ENCODE assay signal across 8 cellular contexts in the genomic region with DNA sequence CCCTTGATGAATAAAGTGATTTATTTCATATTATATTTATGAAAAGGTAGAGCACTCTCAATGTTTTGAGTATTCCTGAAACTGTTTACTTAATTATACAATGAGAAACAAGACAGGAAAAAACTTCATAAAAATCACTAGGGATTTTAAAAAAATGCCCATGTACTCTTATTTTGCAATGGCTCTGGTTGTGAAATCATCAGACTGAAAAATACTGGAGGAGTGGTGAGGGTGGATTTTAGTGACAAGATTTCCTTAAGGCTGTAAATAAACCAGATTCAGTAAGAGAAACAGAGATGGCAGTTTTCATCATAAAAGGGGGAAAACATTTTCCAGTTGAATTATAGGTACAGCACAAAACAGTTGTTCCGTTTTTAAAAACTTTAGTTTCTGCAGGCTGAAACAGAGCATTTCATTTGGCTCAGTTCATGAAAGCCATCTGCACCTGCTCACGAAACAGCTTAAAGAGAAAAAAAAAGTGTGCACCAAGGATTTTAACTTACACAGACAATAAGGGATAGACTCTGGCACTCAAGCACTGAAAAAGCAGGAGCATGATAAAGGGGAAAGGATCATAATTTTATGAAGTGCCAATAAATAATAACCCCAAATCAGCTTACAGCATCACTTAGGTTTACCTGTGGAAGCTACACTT.
DNase-seq lines count a peak whose midpoint lies in the region; ATAC-seq and TF ChIP-seq lines count a peak whose summit lies in the region.

No MANE protein-coding gene starts in this region.

- no peaks in the 10 kb centered on the region for H3K79me2 ChIP-seq in H9 (ENCODE audit: insufficient read depth, low read length)

- H2BK120ac ChIP-seq in H9 (ENCODE audit: low read depth, low read length, poor library complexity, severe bottlenecking) = no peak overlapping the region

- H2AFZ ChIP-seq in H9 (ENCODE audit: low read length) = no peak overlapping the region

- H3K9ac ChIP-seq in H9 (ENCODE audit: extremely low read depth, insufficient read length, low read length) = no peak overlapping the region

- H3K18ac ChIP-seq in H9 (ENCODE audit: insufficient read length, low read depth, low read length) = no peak overlapping the region

- H4K5ac ChIP-seq in H9 (ENCODE audit: insufficient read length, low read depth, low read length) = no peak overlapping the region

- H3K23me2 ChIP-seq in H9 (ENCODE audit: insufficient read length, low read depth, low read length, poor library complexity, severe bottlenecking) = no peaks in the 10 kb centered on the region

- H3K4ac ChIP-seq in H9 (ENCODE audit: low read depth, low read length) = no peak overlapping the region

- H2BK12ac ChIP-seq in H9 (ENCODE audit: insufficient read length, low read depth, low read length) = no peak overlapping the region

- H3K27ac ChIP-seq in H9 (ENCODE audit: insufficient read length, low read depth, low read length) (peak overlapping the region; percentile 91), RWPE2 (ENCODE audit: poor library complexity, severe bottlenecking) (peak overlapping the region; percentile 61)

- no peaks in the 10 kb centered on the region for H3K27me3 Mint-ChIP-seq in H9 (ENCODE audit: low read depth)

- no peak overlapping the region for H4K8ac ChIP-seq in H9 (replicated peaks; ENCODE audit: insufficient read length, low read depth, low read length)

- H3K56ac ChIP-seq in H9 (ENCODE audit: insufficient read length, low read depth, low read length) = no peak overlapping the region

- H3K36me3 ChIP-seq in RWPE2 (ENCODE audit: low read depth) = no peaks in the 10 kb centered on the region

- no peak overlapping the region for H3K23ac ChIP-seq in H9 (ENCODE audit: insufficient read length, low read depth, low read length)

- H3T11ph ChIP-seq in H9 (ENCODE audit: low read length) = no peak overlapping the region

- no peak overlapping the region for H2BK5ac ChIP-seq in H9 (ENCODE audit: insufficient read length, low read length)

- H3K27me3 ChIP-seq in H9 (ENCODE audit: insufficient read depth, low read length) (no peaks in the 10 kb centered on the region), RWPE2 (ENCODE audit: insufficient read depth, poor library complexity, severe bottlenecking) (no peaks in the 10 kb centered on the region)

- no peak overlapping the region for H3K4me3 ChIP-seq in RWPE2 (ENCODE audit: severe bottlenecking)
- no peak overlapping the region for H3K4me3 ChIP-seq in fibroblast of mammary gland (ENCODE audit: control insufficient read depth, low read depth, low read length)
- peak overlapping the region; percentile 32 for H3K4me3 ChIP-seq in skeletal muscle cell (ENCODE audit: low read depth, low read length)

- H3K4me1 ChIP-seq in H9 (ENCODE audit: insufficient read depth, low read length) (peaks cover 6% of the 10 kb centered on the region; the same call in 1 of the 2 replicates), RWPE2 (ENCODE audit: insufficient read depth, poor library complexity, severe bottlenecking) (peaks cover 43% of the 10 kb centered on the region)

- H2AK5ac ChIP-seq in H9 (ENCODE audit: insufficient read length, low read length) = no peak overlapping the region

- no peak overlapping the region for H2BK20ac ChIP-seq in H9 (ENCODE audit: low read depth, low read length, poor library complexity, severe bottlenecking)

- no peak overlapping the region for H4K91ac ChIP-seq in H9 (ENCODE audit: insufficient read length, low read depth, low read length)

- no peaks in the 10 kb centered on the region; a peak in 1 of 5 replicates for H3K9me3 Mint-ChIP-seq in H9

- WGBS in H9 (ENCODE audit: extremely low coverage, insufficient read length, low lambda C conversion rate) = no CpG with 5 or more reads among the region's 2 CpGs

- H3K4me3 Mint-ChIP-seq in H9 = no peak overlapping the region

- no peaks in the 10 kb centered on the region for H4K20me1 ChIP-seq in H9 (ENCODE audit: control insufficient read depth, insufficient read depth, insufficient read length)

- H3K27ac Mint-ChIP-seq in H9 = peak overlapping the region in 2 of 3 experiments; percentile 58 to 82; a peak in 3 of 7 replicates

- peak overlapping the region; percentile 78 for H3K4me2 ChIP-seq in H9 (ENCODE audit: insufficient read depth, insufficient read length, low read length)

- H3K4me1 Mint-ChIP-seq in H9 = peaks cover 18 to 22% of the 10 kb centered on the region in 2 experiments

- H3K9me3 ChIP-seq in H9 (ENCODE audit: control insufficient read depth, low read depth, low read length) = no peaks in the 10 kb centered on the region
- no peaks in the 10 kb centered on the region for H3K9me3 ChIP-seq in RWPE2 (ENCODE audit: severe bottlenecking)

- TF ChIP-seq CTCF in H9 (conservative IDR thresholded peaks at IDR 0.05) (no peak), RWPE2 (IDR thresholded peaks at IDR 0.05; ENCODE audit: poor library complexity, severe bottlenecking) (no peak), fibroblast of mammary gland (conservative IDR thresholded peaks at IDR 0.05; ENCODE audit: control insufficient read depth, insufficient read depth, low read depth, low read length) (no peak)

- no peaks in the 10 kb centered on the region for H3K36me3 Mint-ChIP-seq in H9 (ENCODE audit: insufficient read depth in 1 of 3, low read depth in 3 of 3)

- no peak overlapping the region for H2BK15ac ChIP-seq in H9 (ENCODE audit: low read depth, low read length)

- ATAC-seq in RWPE2 (ENCODE audit: low read depth) (no peak), HG02642 (IDR thresholded peaks at IDR 0.05; ENCODE audit: poor library complexity, unreplicated experiment) (no peak)

- DNase-seq in H9 (no peak), RWPE2 (ENCODE audit: low spot score) (no peak), fibroblast of mammary gland (ENCODE audit: low read depth) (peak; percentile 66), skeletal muscle cell (ENCODE audit: low read depth) (no peak), NCI-H1092 treated with DMSO at 0.1 percent for 48 hours (lab: John Stamatoyannopoulos, UW) (no peak), KG1 (lab: John Stamatoyannopoulos, UW) (no peak), COLO829 (ENCODE audit: low spot score) (no peak)

- H3K79me1 ChIP-seq in H9 (ENCODE audit: insufficient read depth, low read depth, low read length, poor library complexity, severe bottlenecking) = no peaks in the 10 kb centered on the region

- H3K14ac ChIP-seq in H9 (ENCODE audit: insufficient read depth, low read length) = no peak overlapping the region
